Comparison of ENCODE assay signal across 12 cellular contexts in genomic region chr2:30445266-30445821, GRCh38.
"Had no signal": no experiment of that assay in that cellular context is flagged by ENCODE, and none has a peak within 500 bp of the region (broad histone marks: within the 10 kb centered on the region; RNA-seq: fewer than 3 reads in every experiment).

No MANE protein-coding gene starts in this region.

- H3K4me3 ChIP-seq: lower lobe of right lung, tibial nerve had no signal

- ATAC-seq: lower lobe of right lung; naive thymus-derived CD4-positive, alpha-beta T cell had no signal

- DNase-seq: activated CD4-positive, alpha-beta memory T cell treated with anti-CD3 and anti-CD28 coated beads for 36 hours; activated CD4-positive, alpha-beta T cell treated with anti-CD3 and anti-CD28 coated beads for 1 hour; activated naive CD4-positive, alpha-beta T cell; central memory CD4-positive, alpha-beta T cell; cortex of kidney; effector memory CD4-positive, alpha-beta T cell; hypothalamus; lower lobe of right lung; naive thymus-derived CD4-positive, alpha-beta T cell; stimulated activated CD4-positive, alpha-beta T cell treated with anti-CD3 and anti-CD28 coated beads, Interleukin-4, amount 100 ng/mL, for 4 hours; T1000 had no signal

- H3K27ac Mint-ChIP-seq: activated CD4-positive, alpha-beta memory T cell treated with anti-CD3 and anti-CD28 coated beads for 36 hours had no signal

- H3K27ac ChIP-seq: lower lobe of right lung, tibial nerve had no signal

- H3K27me3 ChIP-seq: tibial nerve had no signal

- H3K9me3 Mint-ChIP-seq: activated CD4-positive, alpha-beta memory T cell treated with anti-CD3 and anti-CD28 coated beads for 36 hours had no signal

- H3K9me3 ChIP-seq: lower lobe of right lung, tibial nerve had no signal

- H3K36me3 ChIP-seq: lower lobe of right lung, tibial nerve had no signal

- H3K27me3 Mint-ChIP-seq: activated CD4-positive, alpha-beta memory T cell treated with anti-CD3 and anti-CD28 coated beads for 36 hours; naive thymus-derived CD4-positive, alpha-beta T cell had no signal
